In genomic region chr22:45645526-45646414, GRCh38 we compare ENCODE assay signal across 8 cellular contexts. TPM values are rescaled to one million over a fixed set of nuclear protein-coding genes. Genes with fewer than 3 reads are reported as not detected.
DNase-seq lines count a peak whose midpoint lies in the region; ATAC-seq and TF ChIP-seq lines count a peak whose summit lies in the region.

No MANE protein-coding gene starts in this region.

- H3K36me3 Mint-ChIP-seq in activated CD4-positive, alpha-beta memory T cell treated with anti-CD3 and anti-CD28 coated beads, Interleukin-2, amount 10 ng/mL, durations not matched to agents 7 days and 5 days (ENCODE audit: low read depth): no peaks in the 10 kb centered on the region

- H3K27ac Mint-ChIP-seq in activated CD4-positive, alpha-beta memory T cell treated with anti-CD3 and anti-CD28 coated beads, Interleukin-2, amount 10 ng/mL, durations not matched to agents 7 days and 5 days: no peak overlapping the region

- CTCF ChIA-PET in activated CD4-positive, alpha-beta memory T cell treated with anti-CD3 and anti-CD28 coated beads, Interleukin-2, amount 10 ng/mL, durations not matched to agents 7 days and 5 days (lab: Charles Lee): interaction anchor here (0.6 to 2.1 kb wide), 12 partner anchors 11 to 373 kb away, joined by 3 to 11 read pairs (median 4); no protein-coding TSS in a partner anchor

- peak; percentile 47 for TF ChIP-seq CTCF in AG09319 (IDR thresholded peaks at IDR 0.05; ENCODE audit: low read depth, low read length)

- ATAC-seq in GM21737 (IDR thresholded peaks at IDR 0.05; ENCODE audit: unreplicated experiment): peak; percentile 71

- peaks cover 33% of the 10 kb centered on the region for H3K27me3 Mint-ChIP-seq in activated CD4-positive, alpha-beta memory T cell treated with anti-CD3 and anti-CD28 coated beads, Interleukin-2, amount 10 ng/mL, durations not matched to agents 7 days and 5 days

- no peaks in the 10 kb centered on the region for H3K9me3 Mint-ChIP-seq in activated CD4-positive, alpha-beta memory T cell treated with anti-CD3 and anti-CD28 coated beads, Interleukin-2, amount 10 ng/mL, durations not matched to agents 7 days and 5 days

- H3K4me3 Mint-ChIP-seq in activated CD4-positive, alpha-beta memory T cell treated with anti-CD3 and anti-CD28 coated beads, Interleukin-2, amount 10 ng/mL, durations not matched to agents 7 days and 5 days: no peak overlapping the region

- DNase-seq in AG09319 (ENCODE audit: extremely low read depth, low read depth): no peak
- DNase-seq in NCI-H748 (lab: John Stamatoyannopoulos, UW; ENCODE audit: unreplicated experiment): peak; percentile 65
- DNase-seq in activated CD4-positive, alpha-beta memory T cell treated with anti-CD3 and anti-CD28 coated beads, Interleukin-2, amount 10 ng/mL, durations not matched to agents 7 days and 5 days: peak; percentile 82
- DNase-seq in effector CD4-positive, alpha-beta T cell: peak; percentile 65
- peak; percentile 53 to 72 for DNase-seq in lung microvascular endothelial cell (ENCODE audit: low read depth in 2 of 2)
- peak; percentile 73 for DNase-seq in stimulated activated CD8-positive, alpha-beta memory T cell treated with anti-CD3 and anti-CD28 coated beads, Interleukin-15, amount 100 ng/mL, for 24 hours (ENCODE audit: low read depth)
- no peak for DNase-seq in NCI-H2107 treated with DMSO at 0.1 percent for 48 hours (lab: John Stamatoyannopoulos, UW; ENCODE audit: unreplicated experiment)

- POLR2A ChIA-PET in activated CD4-positive, alpha-beta memory T cell treated with anti-CD3 and anti-CD28 coated beads, Interleukin-2, amount 10 ng/mL, durations not matched to agents 7 days and 5 days (lab: Charles Lee): no interaction called here

- peaks cover 41% of the 10 kb centered on the region for H3K4me1 Mint-ChIP-seq in activated CD4-positive, alpha-beta memory T cell treated with anti-CD3 and anti-CD28 coated beads, Interleukin-2, amount 10 ng/mL, durations not matched to agents 7 days and 5 days

RNA-seq across cellular contexts. Expression of gene ATXN10, which starts 25.9 kb away (rescaled TPM):
- 10 to 100 TPM; 84.5 to 92.6 TPM for total RNA-seq in activated CD4-positive, alpha-beta memory T cell treated with anti-CD3 and anti-CD28 coated beads, Interleukin-2, amount 10 ng/mL, durations not matched to agents 7 days and 5 days
- total RNA-seq in lung microvascular endothelial cell: 50.6 and 53.2 TPM in 2 replicates

Comparison
In these comparisons a context has a peak if more than half of its experiments do, and no peak if none do; other contexts are left out.
1. DNase-seq: peak in NCI-H748 (single experiment), activated CD4-positive, alpha-beta memory T cell treated with anti-CD3 and anti-CD28 coated beads, Interleukin-2, amount 10 ng/mL, durations not matched to agents 7 days and 5 days (single experiment), effector CD4-positive, alpha-beta T cell (single experiment), lung microvascular endothelial cell (2 of 2) and stimulated activated CD8-positive, alpha-beta memory T cell treated with anti-CD3 and anti-CD28 coated beads, Interleukin-15, amount 100 ng/mL, for 24 hours (single experiment); none in AG09319 (single experiment) and NCI-H2107 treated with DMSO at 0.1 percent for 48 hours (single experiment).